Comparison of ENCODE assay signal across 8 cellular contexts in the genomic region with DNA sequence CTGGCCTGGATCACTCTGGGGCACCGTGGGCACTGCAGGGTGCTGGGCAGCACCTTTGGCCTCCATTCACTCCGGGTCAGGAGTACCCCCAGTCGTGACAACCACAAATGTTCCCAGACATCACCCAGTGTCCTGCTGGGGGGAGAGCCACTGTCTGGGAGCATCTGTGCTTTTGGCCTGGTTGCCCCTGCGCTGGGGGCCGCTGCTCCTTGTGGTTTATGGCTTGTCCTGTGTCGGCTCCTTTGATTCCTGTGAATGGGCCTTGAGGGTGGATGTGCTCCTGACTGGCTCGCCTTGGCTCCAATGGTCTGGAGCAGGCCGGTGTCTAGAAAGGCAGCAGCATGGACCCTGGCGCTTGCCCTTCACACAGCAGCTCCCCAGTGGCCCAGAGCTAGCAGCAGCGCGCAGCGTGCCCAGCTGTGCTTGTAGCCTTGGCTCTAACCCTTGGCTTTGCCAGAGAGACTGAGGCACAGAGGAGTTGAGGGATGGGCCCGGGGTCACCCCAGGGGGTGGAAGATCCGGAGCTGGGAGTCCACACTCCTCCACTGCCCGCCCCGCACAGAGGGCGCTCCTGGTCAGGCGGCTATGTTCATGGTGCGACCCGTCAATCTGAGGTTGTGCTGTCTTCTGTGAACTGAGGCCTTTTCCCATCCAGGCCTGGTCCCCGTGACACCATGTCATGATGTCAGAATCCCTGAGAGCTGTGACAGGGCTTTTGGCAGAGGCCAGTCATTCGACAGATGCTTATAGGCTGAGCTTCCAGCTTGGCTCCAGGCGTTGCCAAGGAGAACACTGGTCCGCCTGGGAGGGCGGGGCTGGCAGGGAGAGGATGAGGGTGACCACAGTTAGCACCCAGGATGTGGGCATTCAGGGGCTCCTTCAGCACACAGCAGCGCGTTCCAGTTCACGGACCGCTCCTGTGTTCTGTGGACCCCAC. TPM values are rescaled to one million over a fixed set of nuclear protein-coding genes. Genes with fewer than 3 reads are reported as not detected.
A peak's percentile ranks its signal among the peaks of the same experiment; 100 is the strongest.
DNase-seq lines count a peak whose midpoint lies in the region; ATAC-seq and TF ChIP-seq lines count a peak whose summit lies in the region.

No MANE protein-coding gene starts in this region.

- no peaks in the 10 kb centered on the region for H3K36me3 ChIP-seq in parathyroid adenoma (ENCODE audit: control insufficient read depth, insufficient read depth, low read length)
- no peaks in the 10 kb centered on the region for H3K36me3 ChIP-seq in colonic mucosa

- H3K36me3 Mint-ChIP-seq in Calu3 (ENCODE audit: insufficient read depth, unreplicated experiment), result peaks cover 56% of the 10 kb centered on the region
- H3K36me3 Mint-ChIP-seq in T-helper 2 cell treated with Interferon-gamma antibody and Interleukin-4, amounts not matched to agents 5 μg/mL and 100 μg/mL, for 36 hours (ENCODE audit: low read depth), result peaks cover 35% of the 10 kb centered on the region

- peaks cover 26% of the 10 kb centered on the region for H3K4me1 Mint-ChIP-seq in Calu3 (ENCODE audit: low read depth, unreplicated experiment)
- peaks cover 30% of the 10 kb centered on the region for H3K4me1 Mint-ChIP-seq in T-helper 2 cell treated with Interferon-gamma antibody and Interleukin-4, amounts not matched to agents 5 μg/mL and 100 μg/mL, for 36 hours (ENCODE audit: low read depth)

- peaks cover 44% of the 10 kb centered on the region for H3K4me1 ChIP-seq in parathyroid adenoma
- H3K4me1 ChIP-seq in colonic mucosa, result peaks cover 47% of the 10 kb centered on the region
- H3K4me1 ChIP-seq in foreskin keratinocyte, result peaks cover 13% of the 10 kb centered on the region

- CTCF ChIA-PET in Calu3 (lab: Charles Lee), result no interaction called here

- BruUV-seq in Calu3 (replicated peaks; lab: Mats Ljungman, UMichigan), result no TSS peak

- H3K27ac Mint-ChIP-seq in Calu3 (ENCODE audit: unreplicated experiment), result no peak overlapping the region
- H3K27ac Mint-ChIP-seq in T-helper 2 cell treated with Interferon-gamma antibody and Interleukin-4, amounts not matched to agents 5 μg/mL and 100 μg/mL, for 36 hours, result peak overlapping the region; percentile 31

- no peak overlapping the region for H3K4me3 ChIP-seq in fibroblast of pulmonary artery (replicated peaks; ENCODE audit: low read depth, low read length)
- no peak overlapping the region for H3K4me3 ChIP-seq in parathyroid adenoma (ENCODE audit: low read depth, low read length)
- no peak overlapping the region for H3K4me3 ChIP-seq in colonic mucosa

- H3K27ac ChIP-seq in parathyroid adenoma (peak overlapping the region; percentile 12), colonic mucosa (no peak overlapping the region), foreskin keratinocyte (no peak overlapping the region)

- no peaks in the 10 kb centered on the region for H3K9me3 ChIP-seq in parathyroid adenoma (ENCODE audit: control insufficient read depth, low read length)
- H3K9me3 ChIP-seq in colonic mucosa, result no peaks in the 10 kb centered on the region

- H3K4me3 Mint-ChIP-seq in Calu3 (ENCODE audit: low read depth, unreplicated experiment), result peak overlapping the region; percentile 86
- no peak overlapping the region for H3K4me3 Mint-ChIP-seq in T-helper 2 cell treated with Interferon-gamma antibody and Interleukin-4, amounts not matched to agents 5 μg/mL and 100 μg/mL, for 36 hours

- no peaks in the 10 kb centered on the region for H3K27me3 ChIP-seq in parathyroid adenoma (ENCODE audit: control insufficient read depth, insufficient read depth, low read length)
- no peaks in the 10 kb centered on the region for H3K27me3 ChIP-seq in colonic mucosa
- no peaks in the 10 kb centered on the region for H3K27me3 ChIP-seq in foreskin keratinocyte

- H3K79me2 ChIP-seq in parathyroid adenoma, result peaks cover 66% of the 10 kb centered on the region

- H3K4me2 ChIP-seq in parathyroid adenoma (ENCODE audit: low read length), result no peak overlapping the region

- no peak for DNase-seq in Calu3
- no peak for DNase-seq in T-helper 2 cell treated with Interferon-gamma antibody and Interleukin-4, amounts not matched to agents 5 μg/mL and 100 μg/mL, for 36 hours (ENCODE audit: low spot score)
- DNase-seq in fibroblast of pulmonary artery (ENCODE audit: low read depth), result peak; percentile 41
- DNase-seq in colonic mucosa, result no peak
- no peak for DNase-seq in mucosa of gallbladder (ENCODE audit: low spot score)
- DNase-seq in foreskin keratinocyte, result no peak

- H3K9me3 Mint-ChIP-seq in Calu3 (ENCODE audit: low read depth, unreplicated experiment), result no peaks in the 10 kb centered on the region
- H3K9me3 Mint-ChIP-seq in T-helper 2 cell treated with Interferon-gamma antibody and Interleukin-4, amounts not matched to agents 5 μg/mL and 100 μg/mL, for 36 hours, result no peaks in the 10 kb centered on the region

- no peak overlapping the region for H2AFZ ChIP-seq in parathyroid adenoma

- TF ChIP-seq CTCF in Calu3 (IDR thresholded peaks at IDR 0.05; ENCODE audit: unreplicated experiment), result no peak
- no peak for TF ChIP-seq CTCF in fibroblast of pulmonary artery (IDR thresholded peaks at IDR 0.05; ENCODE audit: low read length, missing control alignments)
- no peak for TF ChIP-seq CTCF in parathyroid adenoma (IDR thresholded peaks at IDR 0.05)
- no peak for TF ChIP-seq CTCF in colonic mucosa (IDR thresholded peaks at IDR 0.05)
- TF ChIP-seq CTCF in foreskin keratinocyte (conservative IDR thresholded peaks at IDR 0.05), result no peak

- ATAC-seq in foreskin keratinocyte, result no peak
- no peak for ATAC-seq in GM19397 (IDR thresholded peaks at IDR 0.05; ENCODE audit: unreplicated experiment)

- intact Hi-C loops in Calu3 (cut with micrococcal nuclease; ENCODE audit: unreplicated experiment) (no loop called here), colonic mucosa (cut with DNase I) (no loop called here)

- no peaks in the 10 kb centered on the region for H3K27me3 Mint-ChIP-seq in Calu3 (ENCODE audit: unreplicated experiment)
- no peaks in the 10 kb centered on the region for H3K27me3 Mint-ChIP-seq in T-helper 2 cell treated with Interferon-gamma antibody and Interleukin-4, amounts not matched to agents 5 μg/mL and 100 μg/mL, for 36 hours (ENCODE audit: low read depth)

- H3K9ac ChIP-seq in parathyroid adenoma, result no peak overlapping the region
- peak overlapping the region in 1 of 2 donors; percentile 8 for H3K9ac ChIP-seq in colonic mucosa (ENCODE audit: low read depth in 2 of 2, low read length in 2 of 2)

RNA-seq across cellular contexts. Expression of gene DAZAP1, which starts 4.1 kb away (rescaled TPM):
- 148 and 151 TPM in 2 replicates for total RNA-seq in Calu3 (2022)
- 100 to 1,000 TPM in 1 of 2 donors, 10 to 100 TPM in 1; 92.9 to 210 TPM for total RNA-seq in colonic mucosa
- total RNA-seq in mucosa of gallbladder, result 77.7 TPM
- 116 and 119 TPM in 2 replicates for total RNA-seq in foreskin keratinocyte
- 136 and 140 TPM in 2 replicates for polyA plus RNA-seq in foreskin keratinocyte

RNA-seq across cellular contexts. Expression of gene GAMT, which starts 10.2 kb away (rescaled TPM):
- total RNA-seq in Calu3 (2022) (14.3 and 19.4 TPM in 2 replicates), colonic mucosa (1 to 10 TPM; 3.3 to 3.7 TPM), mucosa of gallbladder (27.9 TPM), foreskin keratinocyte (11.0 and 13.9 TPM in 2 replicates)
- 18.9 and 23.2 TPM in 2 replicates for polyA plus RNA-seq in foreskin keratinocyte

RNA-seq across cellular contexts. Expression of gene RPS15, which starts 26.7 kb away (rescaled TPM):
- 628 and 642 TPM in 2 replicates for total RNA-seq in Calu3 (2022)
- 1,000 to 10,000 TPM; 1,055 to 1,445 TPM for total RNA-seq in colonic mucosa
- 877 TPM for total RNA-seq in mucosa of gallbladder
- total RNA-seq in foreskin keratinocyte, result 1,634 and 1,826 TPM in 2 replicates
- polyA plus RNA-seq in foreskin keratinocyte, result 2,421 and 2,717 TPM in 2 replicates

RNA-seq across cellular contexts. Expression of gene NDUFS7, which starts 27.8 kb away (rescaled TPM):
- total RNA-seq in Calu3 (2022), result 60.3 and 67.9 TPM in 2 replicates
- total RNA-seq in colonic mucosa, result 100 to 1,000 TPM; 192 to 244 TPM
- 121 TPM for total RNA-seq in mucosa of gallbladder
- 80.0 and 81.3 TPM in 2 replicates for total RNA-seq in foreskin keratinocyte
- polyA plus RNA-seq in foreskin keratinocyte, result 115 and 132 TPM in 2 replicates

RNA-seq across cellular contexts. Expression of gene APC2, which starts 38.4 kb away (rescaled TPM):
- 0.12 and 0.44 TPM in 2 replicates for total RNA-seq in Calu3 (2022)
- under 1 TPM; 0.05 to 0.42 TPM for total RNA-seq in colonic mucosa
- total RNA-seq in mucosa of gallbladder, result 0.43 TPM
- 0.07 and 0.10 TPM in 2 replicates for total RNA-seq in foreskin keratinocyte
- polyA plus RNA-seq in foreskin keratinocyte, result 0.03 and 0.08 TPM in 2 replicates
